ENCODE assay signal across 8 cellular contexts in genomic region chr9:133375116-133375723, GRCh38. TPM values are rescaled to one million over a fixed set of nuclear protein-coding genes. Genes with fewer than 3 reads are reported as not detected.
DNase-seq lines count a peak whose midpoint lies in the region; ATAC-seq, FAIRE-seq and TF ChIP-seq lines count a peak whose summit lies in the region.

No MANE protein-coding gene starts in this region.

- WGBS in small intestine, 3 donors = 0 to 1% (median 0%) methylated on average over 15 to 39 of the region's 39 CpGs

- ATAC-seq in GM21619 (IDR thresholded peaks at IDR 0.05; ENCODE audit: unreplicated experiment) = peak; percentile 17

- H3K4me1 ChIP-seq in iPS-18a (ENCODE audit: control insufficient read depth, low read depth, low read length) = peaks cover 8% of the 10 kb centered on the region
- peaks cover 17 to 18% of the 10 kb centered on the region in 2 donors for H3K4me1 ChIP-seq in small intestine (ENCODE audit: control insufficient read depth in 2 of 2, insufficient read depth in 1 of 2, low read depth in 1 of 2, low read length in 1 of 2)

- H3K36me3 ChIP-seq in iPS-18a (ENCODE audit: control insufficient read depth, low read depth, low read length) (peaks cover 15% of the 10 kb centered on the region), small intestine (ENCODE audit: control insufficient read depth in 2 of 2, insufficient read depth in 2 of 2, low read length in 2 of 2) (peaks cover 3 to 5% of the 10 kb centered on the region in 2 donors)

- H3K27me3 Mint-ChIP-seq in activated naive CD8-positive, alpha-beta T cell treated with anti-CD3 and anti-CD28 coated beads for 36 hours = peaks cover 3% of the 10 kb centered on the region

- H3K27me3 ChIP-seq in iPS-18a (ENCODE audit: control insufficient read depth, insufficient read depth, low read length) (peaks cover 22% of the 10 kb centered on the region), small intestine (ENCODE audit: control insufficient read depth in 2 of 2, insufficient read depth in 2 of 2, low read length in 2 of 2) (no peaks in the 10 kb centered on the region)

- TF ChIP-seq CTCF in LNCaP clone FGC (IDR thresholded peaks at IDR 0.05; ENCODE audit: control insufficient read depth, extremely low read depth, insufficient read depth) = peak; percentile 20; the same call in 1 of the 2 replicates

- FAIRE-seq in small intestine (lab: Jason Lieb, UNC) = no peak

- H3K4me3 ChIP-seq in LNCaP clone FGC (ENCODE audit: low read depth, low read length) (peak overlapping the region; percentile 83), iPS-18a (ENCODE audit: low read length) (peak overlapping the region; percentile 95), small intestine (ENCODE audit: low read depth in 1 of 2, low read length in 2 of 2) (peak overlapping the region; percentile 96 to 100)

- peak overlapping the region; percentile 98 for H3K4me3 Mint-ChIP-seq in activated naive CD8-positive, alpha-beta T cell treated with anti-CD3 and anti-CD28 coated beads for 36 hours

- H3K9me3 ChIP-seq in iPS-18a (ENCODE audit: control insufficient read depth, low read depth, low read length) (no peaks in the 10 kb centered on the region), small intestine (ENCODE audit: control insufficient read depth, low read depth) (no peaks in the 10 kb centered on the region)

- H3K27ac ChIP-seq in iPS-18a (ENCODE audit: low read length) = no peak overlapping the region
- peak overlapping the region; percentile 99 to 100 for H3K27ac ChIP-seq in small intestine (ENCODE audit: low read depth in 1 of 2, low read length in 1 of 2)

- peaks cover 35% of the 10 kb centered on the region for H3K4me1 Mint-ChIP-seq in activated naive CD8-positive, alpha-beta T cell treated with anti-CD3 and anti-CD28 coated beads for 36 hours

- DNase-seq in NCI-H146 (lab: John Stamatoyannopoulos, UW) = peak; percentile 23
- DNase-seq in NCI-H146 treated with DMSO at 0.1 percent for 48 hours (lab: John Stamatoyannopoulos, UW; ENCODE audit: unreplicated experiment) = no peak
- no peak for DNase-seq in LNCaP clone FGC (ENCODE audit: low read depth)
- peak; percentile 43 for DNase-seq in activated naive CD8-positive, alpha-beta T cell treated with anti-CD3 and anti-CD28 coated beads for 36 hours
- peak; percentile 93 for DNase-seq in small intestine
- no peak for DNase-seq in midbrain (lab: John Stamatoyannopoulos, UW)

- H3K36me3 Mint-ChIP-seq in activated naive CD8-positive, alpha-beta T cell treated with anti-CD3 and anti-CD28 coated beads for 36 hours = peaks cover 36% of the 10 kb centered on the region

- no peaks in the 10 kb centered on the region for H3K9me3 Mint-ChIP-seq in activated naive CD8-positive, alpha-beta T cell treated with anti-CD3 and anti-CD28 coated beads for 36 hours

- H3K9ac ChIP-seq in iPS-18a (ENCODE audit: low read length) = peak overlapping the region; percentile 84

- peak overlapping the region; percentile 98 for H3K27ac Mint-ChIP-seq in activated naive CD8-positive, alpha-beta T cell treated with anti-CD3 and anti-CD28 coated beads for 36 hours

RNA-seq across cellular contexts. Expression of gene SURF4, which starts 0.6 kb away (rescaled TPM):
- 100 to 1,000 TPM; 197 to 198 TPM for total RNA-seq in activated naive CD8-positive, alpha-beta T cell treated with anti-CD3 and anti-CD28 coated beads for 36 hours
- 100 to 1,000 TPM in 2 of 3 donors, 10 to 100 TPM in 1; 84.1 to 285 (median 115) TPM for polyA plus RNA-seq in small intestine

RNA-seq across cellular contexts. Expression of gene STKLD1, which starts 0.9 kb away (rescaled TPM):
- total RNA-seq in activated naive CD8-positive, alpha-beta T cell treated with anti-CD3 and anti-CD28 coated beads for 36 hours = under 1 TPM; 0.16 to 0.31 TPM
- polyA plus RNA-seq in small intestine = 1 to 10 TPM in 2 of 3 donors, under 1 TPM in 1; 0.79 to 8.1 (median 3.5) TPM

RNA-seq across cellular contexts. Expression of gene SURF2, which starts 18.9 kb away (rescaled TPM):
- 10 to 100 TPM; 30.7 to 32.2 TPM for total RNA-seq in activated naive CD8-positive, alpha-beta T cell treated with anti-CD3 and anti-CD28 coated beads for 36 hours
- 10 to 100 TPM; 30.3 to 66.0 (median 54.9) TPM for polyA plus RNA-seq in small intestine

RNA-seq across cellular contexts. Expression of gene SURF1, which starts 18.9 kb away (rescaled TPM):
- total RNA-seq in activated naive CD8-positive, alpha-beta T cell treated with anti-CD3 and anti-CD28 coated beads for 36 hours = 10 to 100 TPM; 25.4 to 26.6 TPM
- 10 to 100 TPM; 83.3 to 94.4 (median 87.5) TPM for polyA plus RNA-seq in small intestine

RNA-seq across cellular contexts. Expression of gene RPL7A, which starts 27.2 kb away (rescaled TPM):
- total RNA-seq in activated naive CD8-positive, alpha-beta T cell treated with anti-CD3 and anti-CD28 coated beads for 36 hours = 1,000 to 10,000 TPM; 3,142 to 3,195 TPM
- polyA plus RNA-seq in small intestine = 1,000 to 10,000 TPM; 1,890 to 3,725 (median 3,312) TPM

Comparison
In these comparisons a context has a peak if more than half of its experiments do, and no peak if none do; other contexts are left out.
1. DNase-seq: peak in NCI-H146 (single experiment), activated naive CD8-positive, alpha-beta T cell treated with anti-CD3 and anti-CD28 coated beads for 36 hours (single experiment) and small intestine (single experiment); none in NCI-H146 treated with DMSO at 0.1 percent for 48 hours (single experiment), LNCaP clone FGC (single experiment) and midbrain (single experiment).
2. Peak in every context shown above with its lines, with median percentiles within 50 percentile points of each other: H3K4me3 ChIP-seq.